Comparison of ENCODE assay signal across 21 cellular contexts in genomic region chr10:130174343-130174742, GRCh38. TPM values are rescaled to one million over a fixed set of nuclear protein-coding genes. Genes with fewer than 3 reads are reported as not detected.
A peak's percentile ranks its signal among the peaks of the same experiment; 100 is the strongest.
DNase-seq lines count a peak whose midpoint lies in the region; ATAC-seq and TF ChIP-seq lines count a peak whose summit lies in the region.
"Had no signal": no experiment of that assay in that cellular context is flagged by ENCODE, and none has a peak within 500 bp of the region (broad histone marks: within the 10 kb centered on the region; RNA-seq: fewer than 3 reads in every experiment).

No MANE protein-coding gene starts in this region.

- no peak overlapping the region for H3K4me3 ChIP-seq in OCI-LY1 (ENCODE audit: low read depth, low read length, poor library complexity, severe bottlenecking)
- H3K4me3 ChIP-seq in fibroblast of lung (replicated peaks in 1 of 4; ENCODE audit: control extremely low read depth in 1 of 4, insufficient read depth in 1 of 4, low read depth in 3 of 4, low read length in 4 of 4): no peak overlapping the region
- no peak overlapping the region for H3K4me3 ChIP-seq in smooth muscle cell
- H3K4me3 ChIP-seq: A549, MG63 had no signal

- H3K27me3 ChIP-seq in OCI-LY1 (ENCODE audit: insufficient read depth, low read length): no peaks in the 10 kb centered on the region
- no peaks in the 10 kb centered on the region for H3K27me3 ChIP-seq in fibroblast of lung (ENCODE audit: control insufficient read depth, insufficient read depth, low read length)
- H3K27me3 ChIP-seq in smooth muscle cell (ENCODE audit: low read depth): no peaks in the 10 kb centered on the region
- H3K27me3 ChIP-seq: MG63 had no signal

- H3F3A ChIP-seq in OCI-LY1 (ENCODE audit: insufficient read depth, low read length): no peaks in the 10 kb centered on the region
- H3F3A ChIP-seq in smooth muscle cell (ENCODE audit: low read depth): no peaks in the 10 kb centered on the region

- DNase-seq in activated naive CD8-positive, alpha-beta T cell treated with anti-CD3 and anti-CD28 coated beads, Interleukin-2, amount 50 U/mL, for 24 hours: no peak
- no peak for DNase-seq in activated naive CD8-positive, alpha-beta T cell treated with anti-CD3 and anti-CD28 coated beads for 36 hours
- DNase-seq in fibroblast of lung (ENCODE audit: low read depth in 2 of 2) (peak; percentile 9 to 25), smooth muscle cell (lab: John Stamatoyannopoulos, UW; ENCODE audit: unreplicated experiment) (no peak), NOMO-1 treated with DMSO at 0.1 percent for 48 hours (lab: John Stamatoyannopoulos, UW; ENCODE audit: unreplicated experiment) (no peak), NCI-H1694 (lab: John Stamatoyannopoulos, UW) (no peak)
- no peak for DNase-seq in activated naive CD4-positive, alpha-beta T cell treated with anti-CD3 and anti-CD28 coated beads, Interleukin-2, amount 50 U/mL, for 16 hours
- DNase-seq: C1 segment of cervical spinal cord; DMS 273 treated with DMSO at 0.1 percent for 48 hours; GF-D8; MG63; NCI-H1092; NCI-H187; NCI-H226; NCI-H526; NK-92 treated with Interleukin-12 subunit alpha and Interleukin-12 subunit beta, amount 100 ng/mL, for 24 hours; RPMI8226; SIG-M5 had no signal

- H3K36me3 Mint-ChIP-seq in activated naive CD8-positive, alpha-beta T cell treated with anti-CD3 and anti-CD28 coated beads, Interleukin-2, amount 50 U/mL, for 24 hours (ENCODE audit: low read depth): peaks cover 53% of the 10 kb centered on the region
- peaks cover 35% of the 10 kb centered on the region for H3K36me3 Mint-ChIP-seq in activated naive CD8-positive, alpha-beta T cell treated with anti-CD3 and anti-CD28 coated beads for 36 hours

- no peaks in the 10 kb centered on the region for H3K79me2 ChIP-seq in OCI-LY1 (ENCODE audit: insufficient read depth, low read length)
- H3K79me2 ChIP-seq in fibroblast of lung (ENCODE audit: control insufficient read depth, insufficient read depth, low read length): no peaks in the 10 kb centered on the region
- H3K79me2 ChIP-seq in smooth muscle cell (ENCODE audit: low read depth): peaks cover 4% of the 10 kb centered on the region

- H2AFZ ChIP-seq in OCI-LY1 (ENCODE audit: low read length) (no peak overlapping the region), fibroblast of lung (ENCODE audit: low read length) (no peak overlapping the region), smooth muscle cell (ENCODE audit: low read depth) (no peak overlapping the region)

- H3K4me1 ChIP-seq in OCI-LY1 (ENCODE audit: insufficient read depth, low read length, severe bottlenecking) (peaks cover 14% of the 10 kb centered on the region), fibroblast of lung (ENCODE audit: control insufficient read depth, extremely low read depth, insufficient read depth, low read length) (no peaks in the 10 kb centered on the region), smooth muscle cell (ENCODE audit: low read depth) (no peaks in the 10 kb centered on the region)
- H3K4me1 ChIP-seq: A549 had no signal

- no peaks in the 10 kb centered on the region for H3K27me3 Mint-ChIP-seq in activated naive CD8-positive, alpha-beta T cell treated with anti-CD3 and anti-CD28 coated beads, Interleukin-2, amount 50 U/mL, for 24 hours
- H3K27me3 Mint-ChIP-seq in activated naive CD8-positive, alpha-beta T cell treated with anti-CD3 and anti-CD28 coated beads for 36 hours: no peaks in the 10 kb centered on the region

- WGBS in smooth muscle cell (ENCODE audit: low lambda C conversion rate): 43% methylated on average over 2 of the region's 2 CpGs

- no peaks in the 10 kb centered on the region for H3K9me3 Mint-ChIP-seq in activated naive CD8-positive, alpha-beta T cell treated with anti-CD3 and anti-CD28 coated beads, Interleukin-2, amount 50 U/mL, for 24 hours
- H3K9me3 Mint-ChIP-seq in activated naive CD8-positive, alpha-beta T cell treated with anti-CD3 and anti-CD28 coated beads for 36 hours: peaks cover 2% of the 10 kb centered on the region

- no peak for TF ChIP-seq CTCF in OCI-LY1 (IDR thresholded peaks at IDR 0.05; ENCODE audit: low read length)
- TF ChIP-seq CTCF in fibroblast of lung (conservative IDR thresholded peaks at IDR 0.05 in 1 of 2, IDR thresholded peaks at IDR 0.05 in 1 of 2; ENCODE audit: low read depth in 1 of 2, low read length in 2 of 2): no peak
- TF ChIP-seq CTCF in smooth muscle cell (IDR thresholded peaks at IDR 0.05; ENCODE audit: borderline replicate concordance, insufficient read depth, poor library complexity, severe bottlenecking): no peak

- H3K4me2 ChIP-seq in OCI-LY1 (ENCODE audit: low read length) (no peak overlapping the region), fibroblast of lung (ENCODE audit: extremely low read depth, insufficient read depth, low read length) (no peak overlapping the region), smooth muscle cell (peak overlapping the region; percentile 11)
- H3K4me2 ChIP-seq: A549 had no signal

- no peaks in the 10 kb centered on the region for H3K9me2 ChIP-seq in OCI-LY1 (ENCODE audit: low read depth, low read length)

- H3K9me3 ChIP-seq in OCI-LY1 (ENCODE audit: low read length) (no peaks in the 10 kb centered on the region), fibroblast of lung (ENCODE audit: control insufficient read depth, insufficient read depth, low read depth, low read length) (no peaks in the 10 kb centered on the region), smooth muscle cell (replicated peaks; ENCODE audit: low read depth) (no peaks in the 10 kb centered on the region)
- H3K9me3 ChIP-seq: A549, MG63 had no signal

- peak overlapping the region; percentile 25 for H3K27ac Mint-ChIP-seq in activated naive CD8-positive, alpha-beta T cell treated with anti-CD3 and anti-CD28 coated beads, Interleukin-2, amount 50 U/mL, for 24 hours
- no peak overlapping the region for H3K27ac Mint-ChIP-seq in activated naive CD8-positive, alpha-beta T cell treated with anti-CD3 and anti-CD28 coated beads for 36 hours

- H3K27ac ChIP-seq in OCI-LY1 (ENCODE audit: low read depth, low read length, poor library complexity, severe bottlenecking) (peak overlapping the region; percentile 72), fibroblast of lung (ENCODE audit: insufficient read depth, low read length) (no peak overlapping the region), smooth muscle cell (ENCODE audit: low read depth) (peak overlapping the region; percentile 39)
- H3K27ac ChIP-seq: A549 had no signal

- peaks cover 32% of the 10 kb centered on the region for H3K4me1 Mint-ChIP-seq in activated naive CD8-positive, alpha-beta T cell treated with anti-CD3 and anti-CD28 coated beads, Interleukin-2, amount 50 U/mL, for 24 hours
- H3K4me1 Mint-ChIP-seq in activated naive CD8-positive, alpha-beta T cell treated with anti-CD3 and anti-CD28 coated beads for 36 hours: peaks cover 40% of the 10 kb centered on the region

- no peaks in the 10 kb centered on the region for H4K20me1 ChIP-seq in OCI-LY1 (ENCODE audit: insufficient read depth, low read length)
- no peaks in the 10 kb centered on the region for H4K20me1 ChIP-seq in fibroblast of lung (ENCODE audit: control insufficient read depth, extremely low read depth, insufficient read depth, low read length)
- H4K20me1 ChIP-seq in smooth muscle cell (ENCODE audit: low read depth): peaks cover 69% of the 10 kb centered on the region

- H3K4me3 Mint-ChIP-seq in activated naive CD8-positive, alpha-beta T cell treated with anti-CD3 and anti-CD28 coated beads, Interleukin-2, amount 50 U/mL, for 24 hours: no peak overlapping the region
- no peak overlapping the region for H3K4me3 Mint-ChIP-seq in activated naive CD8-positive, alpha-beta T cell treated with anti-CD3 and anti-CD28 coated beads for 36 hours

- H3K36me3 ChIP-seq in OCI-LY1 (ENCODE audit: insufficient read depth, low read length) (peaks cover 67% of the 10 kb centered on the region), fibroblast of lung (ENCODE audit: control insufficient read depth, insufficient read depth, low read length) (peaks cover 6% of the 10 kb centered on the region), smooth muscle cell (ENCODE audit: low read depth) (no peaks in the 10 kb centered on the region)

- H3K9ac ChIP-seq in OCI-LY1 (ENCODE audit: low read length): no peak overlapping the region; the same call in 1 of the 2 replicates
- no peak overlapping the region for H3K9ac ChIP-seq in fibroblast of lung (ENCODE audit: insufficient read depth, low read length)
- no peak overlapping the region for H3K9ac ChIP-seq in smooth muscle cell (ENCODE audit: low read depth)

- no peak for ATAC-seq in activated naive CD8-positive, alpha-beta T cell treated with anti-CD3 and anti-CD28 coated beads, Interleukin-2, amount 50 U/mL, for 24 hours
- ATAC-seq: A549, HepG2 had no signal

RNA-seq across cellular contexts. Expression of gene GLRX3, which starts 38.2 kb away (rescaled TPM):
- total RNA-seq in activated naive CD8-positive, alpha-beta T cell treated with anti-CD3 and anti-CD28 coated beads for 36 hours: 100 to 1,000 TPM; 142 to 146 TPM
- total RNA-seq in fibroblast of lung: 51.7 and 62.9 TPM in 2 replicates
- 95.6 and 121 TPM in 2 replicates for polyA plus RNA-seq in fibroblast of lung
- 86.8 and 131 TPM in 2 replicates for polyA plus RNA-seq in fibroblast of lung (2012)
- polyA minus RNA-seq in fibroblast of lung (ENCODE audit: low replicate concordance): 3.7 and 13.3 TPM in 2 replicates
- total RNA-seq in smooth muscle cell: 101 and 125 TPM in 2 replicates
- 127 and 132 TPM in 2 replicates for polyA plus RNA-seq in smooth muscle cell

Comparison
In these comparisons a context has a peak if more than half of its experiments do, and no peak if none do; other contexts are left out.
1. DNase-seq: peak in fibroblast of lung (2 of 2); none in activated naive CD8-positive, alpha-beta T cell treated with anti-CD3 and anti-CD28 coated beads, Interleukin-2, amount 50 U/mL, for 24 hours (single experiment), activated naive CD8-positive, alpha-beta T cell treated with anti-CD3 and anti-CD28 coated beads for 36 hours (single experiment), smooth muscle cell (single experiment), NOMO-1 treated with DMSO at 0.1 percent for 48 hours (single experiment), NCI-H1694 (single experiment) and activated naive CD4-positive, alpha-beta T cell treated with anti-CD3 and anti-CD28 coated beads, Interleukin-2, amount 50 U/mL, for 16 hours (single experiment).